Comparison of ENCODE assay signal across 8 cellular contexts in the genomic region with DNA sequence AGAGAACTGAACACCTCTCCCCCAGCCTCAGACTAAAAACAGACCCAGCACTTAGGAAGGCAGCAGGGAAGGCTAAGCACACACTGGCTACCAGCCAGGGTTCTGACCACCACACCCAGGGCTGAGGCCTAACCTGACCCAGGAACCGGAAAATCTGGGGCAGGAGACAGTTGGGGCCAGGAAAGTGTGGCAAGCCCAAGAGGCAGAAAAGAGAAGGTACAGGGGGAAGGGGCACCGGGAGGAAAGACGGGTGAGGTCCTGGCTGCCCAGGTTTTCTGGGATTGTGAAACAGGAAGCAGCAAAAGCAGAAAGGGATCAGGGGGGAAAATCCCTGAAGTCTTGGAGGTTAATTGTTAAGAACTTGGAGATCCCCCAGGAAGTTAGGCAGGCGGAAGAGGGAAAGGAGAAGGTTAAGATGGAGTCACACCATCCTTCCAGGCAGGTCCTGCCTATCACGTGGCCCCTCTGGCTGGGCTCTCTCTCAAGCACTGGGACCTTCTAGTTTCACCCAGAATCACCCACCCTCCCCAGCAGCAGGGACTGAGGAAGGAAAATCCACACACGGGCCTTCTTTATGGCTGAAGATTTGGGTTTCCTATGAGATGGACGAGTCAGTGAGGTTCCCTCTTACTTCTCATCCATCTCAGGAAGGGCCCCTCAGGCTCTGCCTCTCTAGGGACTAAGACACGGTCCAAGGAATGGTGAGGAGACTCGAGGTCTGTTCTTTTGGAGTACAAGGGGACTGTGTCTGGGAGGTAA. TPM values are rescaled to one million over a fixed set of nuclear protein-coding genes. Genes with fewer than 3 reads are reported as not detected.
A peak's percentile ranks its signal among the peaks of the same experiment; 100 is the strongest.
DNase-seq lines count a peak whose midpoint lies in the region; ATAC-seq and TF ChIP-seq lines count a peak whose summit lies in the region.

No MANE protein-coding gene starts in this region.

- H3K27ac ChIP-seq in cardiac muscle cell (peak overlapping the region; percentile 100), rectal smooth muscle tissue (ENCODE audit: low read depth, low read length) (peak overlapping the region; percentile 97)

- no peak for TF ChIP-seq CTCF in cardiac muscle cell (IDR thresholded peaks at IDR 0.05; ENCODE audit: low read depth, low read length)
- TF ChIP-seq CTCF in GM10248 (IDR thresholded peaks at IDR 0.05; ENCODE audit: control extremely low read depth, extremely low read depth, low read depth, missing control alignments): no peak

- no peak for TF ChIP-seq EP300 in Ishikawa (IDR thresholded peaks at IDR 0.05; ENCODE audit: borderline replicate concordance)

- no peaks in the 10 kb centered on the region for H3K9me3 ChIP-seq in cardiac muscle cell (ENCODE audit: low read depth)

- ATAC-seq in activated T-helper 17 cell treated with anti-CD3 and anti-CD28 coated beads, Interleukin-2, amount 50 U/mL, for 72 hours (replicated peaks): peak; percentile 30
- no peak for ATAC-seq in HG02840 (IDR thresholded peaks at IDR 0.05; ENCODE audit: low FRiP score, unreplicated experiment)

- no peaks in the 10 kb centered on the region for H3K27me3 Mint-ChIP-seq in activated T-helper 17 cell treated with anti-CD3 and anti-CD28 coated beads, Interleukin-2, amount 50 U/mL, for 72 hours

- H3K9ac ChIP-seq in rectal smooth muscle tissue (ENCODE audit: low read length): peak overlapping the region; percentile 73

- no peak for TF ChIP-seq RAD21 in Ishikawa (IDR thresholded peaks at IDR 0.05; ENCODE audit: low read depth)

- H3K27ac Mint-ChIP-seq in activated T-helper 17 cell treated with anti-CD3 and anti-CD28 coated beads, Interleukin-2, amount 50 U/mL, for 72 hours: peak overlapping the region; percentile 97

- H3K9me3 Mint-ChIP-seq in activated T-helper 17 cell treated with anti-CD3 and anti-CD28 coated beads, Interleukin-2, amount 50 U/mL, for 72 hours: no peaks in the 10 kb centered on the region

- DNase-seq in COLO668 (lab: John Stamatoyannopoulos, UW; ENCODE audit: unreplicated experiment) (peak; percentile 40), cardiac muscle cell (ENCODE audit: low read depth in 1 of 2, low spot score in 1 of 2) (peak; percentile 57 to 71), GM10248 (ENCODE audit: extremely low spot score) (no peak), NCI-H1694 (lab: John Stamatoyannopoulos, UW) (no peak)

- H3K4me1 Mint-ChIP-seq in activated T-helper 17 cell treated with anti-CD3 and anti-CD28 coated beads, Interleukin-2, amount 50 U/mL, for 72 hours: peaks cover 20% of the 10 kb centered on the region

- peaks cover 74% of the 10 kb centered on the region for H3K36me3 Mint-ChIP-seq in activated T-helper 17 cell treated with anti-CD3 and anti-CD28 coated beads, Interleukin-2, amount 50 U/mL, for 72 hours (ENCODE audit: low read depth)

- peak overlapping the region; percentile 97 for H3K4me3 Mint-ChIP-seq in activated T-helper 17 cell treated with anti-CD3 and anti-CD28 coated beads, Interleukin-2, amount 50 U/mL, for 72 hours

- H3K36me3 ChIP-seq in cardiac muscle cell: no peaks in the 10 kb centered on the region
- peaks cover 7% of the 10 kb centered on the region for H3K36me3 ChIP-seq in rectal smooth muscle tissue (ENCODE audit: control insufficient read depth, insufficient read depth, low read length)

- H3K4me1 ChIP-seq in cardiac muscle cell (ENCODE audit: low read depth) (peaks cover 40% of the 10 kb centered on the region), rectal smooth muscle tissue (ENCODE audit: control insufficient read depth, insufficient read depth, low read length) (peaks cover 51% of the 10 kb centered on the region)

- CTCF ChIA-PET in GM10248 (lab: Yijun Ruan, JAX): interaction anchor here (0.9 to 5.0 kb wide), 3 partner anchors 14 to 23 kb away, joined by 4 to 47 read pairs (median 5); a partner anchor contains a TSS

- POLR2A ChIA-PET in GM10248 (lab: Yijun Ruan, JAX): no interaction called here

- peak overlapping the region; percentile 72 for H3K4me3 ChIP-seq in cardiac muscle cell
- peak overlapping the region; percentile 69 for H3K4me3 ChIP-seq in rectal smooth muscle tissue (ENCODE audit: low read length)

- H3K27me3 ChIP-seq in cardiac muscle cell (no peaks in the 10 kb centered on the region), rectal smooth muscle tissue (ENCODE audit: control insufficient read depth, insufficient read depth, low read length) (no peaks in the 10 kb centered on the region)

TF ChIP-seq in Ishikawa, 13 proteins besides CTCF, POLR2A, EP300 and RAD21:
- TF ChIP-seq TCF12 (IDR thresholded peaks at IDR 0.05; ENCODE audit: low read depth) (no peak), NFIC (IDR thresholded peaks at IDR 0.05) (peak; percentile 60), TAF1 (IDR thresholded peaks at IDR 0.05; ENCODE audit: low read depth) (no peak), CEBPB (IDR thresholded peaks at IDR 0.05) (0 out of 2 replicates have a peak, but pooled peaks have one; percentile 1)
- TF ChIP-seq, protein P1, sequence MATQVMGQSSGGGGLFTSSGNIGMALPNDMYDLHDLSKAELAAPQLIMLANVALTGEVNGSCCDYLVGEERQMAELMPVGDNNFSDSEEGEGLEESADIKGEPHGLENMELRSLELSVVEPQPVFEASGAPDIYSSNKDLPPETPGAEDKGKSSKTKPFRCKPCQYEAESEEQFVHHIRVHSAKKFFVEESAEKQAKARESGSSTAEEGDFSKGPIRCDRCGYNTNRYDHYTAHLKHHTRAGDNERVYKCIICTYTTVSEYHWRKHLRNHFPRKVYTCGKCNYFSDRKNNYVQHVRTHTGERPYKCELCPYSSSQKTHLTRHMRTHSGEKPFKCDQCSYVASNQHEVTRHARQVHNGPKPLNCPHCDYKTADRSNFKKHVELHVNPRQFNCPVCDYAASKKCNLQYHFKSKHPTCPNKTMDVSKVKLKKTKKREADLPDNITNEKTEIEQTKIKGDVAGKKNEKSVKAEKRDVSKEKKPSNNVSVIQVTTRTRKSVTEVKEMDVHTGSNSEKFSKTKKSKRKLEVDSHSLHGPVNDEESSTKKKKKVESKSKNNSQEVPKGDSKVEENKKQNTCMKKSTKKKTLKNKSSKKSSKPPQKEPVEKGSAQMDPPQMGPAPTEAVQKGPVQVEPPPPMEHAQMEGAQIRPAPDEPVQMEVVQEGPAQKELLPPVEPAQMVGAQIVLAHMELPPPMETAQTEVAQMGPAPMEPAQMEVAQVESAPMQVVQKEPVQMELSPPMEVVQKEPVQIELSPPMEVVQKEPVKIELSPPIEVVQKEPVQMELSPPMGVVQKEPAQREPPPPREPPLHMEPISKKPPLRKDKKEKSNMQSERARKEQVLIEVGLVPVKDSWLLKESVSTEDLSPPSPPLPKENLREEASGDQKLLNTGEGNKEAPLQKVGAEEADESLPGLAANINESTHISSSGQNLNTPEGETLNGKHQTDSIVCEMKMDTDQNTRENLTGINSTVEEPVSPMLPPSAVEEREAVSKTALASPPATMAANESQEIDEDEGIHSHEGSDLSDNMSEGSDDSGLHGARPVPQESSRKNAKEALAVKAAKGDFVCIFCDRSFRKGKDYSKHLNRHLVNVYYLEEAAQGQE (IDR thresholded peaks at IDR 0.05; ENCODE audit: low read depth): no peak
- TF ChIP-seq, protein P2, sequence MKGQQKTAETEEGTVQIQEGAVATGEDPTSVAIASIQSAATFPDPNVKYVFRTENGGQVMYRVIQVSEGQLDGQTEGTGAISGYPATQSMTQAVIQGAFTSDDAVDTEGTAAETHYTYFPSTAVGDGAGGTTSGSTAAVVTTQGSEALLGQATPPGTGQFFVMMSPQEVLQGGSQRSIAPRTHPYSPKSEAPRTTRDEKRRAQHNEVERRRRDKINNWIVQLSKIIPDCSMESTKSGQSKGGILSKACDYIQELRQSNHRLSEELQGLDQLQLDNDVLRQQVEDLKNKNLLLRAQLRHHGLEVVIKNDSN (IDR thresholded peaks at IDR 0.05): peak; percentile 82
- TF ChIP-seq, protein P3, sequence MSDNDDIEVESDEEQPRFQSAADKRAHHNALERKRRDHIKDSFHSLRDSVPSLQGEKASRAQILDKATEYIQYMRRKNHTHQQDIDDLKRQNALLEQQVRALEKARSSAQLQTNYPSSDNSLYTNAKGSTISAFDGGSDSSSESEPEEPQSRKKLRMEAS (IDR thresholded peaks at IDR 0.05): peak; percentile 33; the same call in 1 of the 2 replicates
TF ChIP-seq in Ishikawa: peak in this region for 4.

RNA-seq across cellular contexts. Expression of a gene that starts 2.6 kb away (rescaled TPM):
- 100 to 1,000 TPM; 270 to 361 TPM for total RNA-seq in activated T-helper 17 cell treated with anti-CD3 and anti-CD28 coated beads, Interleukin-2, amount 50 U/mL, for 72 hours
- total RNA-seq in cardiac muscle cell: 207 and 480 TPM in 2 replicates
- 176 and 238 TPM in 2 replicates for polyA plus RNA-seq in cardiac muscle cell

RNA-seq across cellular contexts. Expression of a gene that starts 8.0 kb away (rescaled TPM):
- total RNA-seq in activated T-helper 17 cell treated with anti-CD3 and anti-CD28 coated beads, Interleukin-2, amount 50 U/mL, for 72 hours: 10 to 100 TPM; 58.8 to 67.0 TPM
- total RNA-seq in cardiac muscle cell: 34.9 and 54.1 TPM in 2 replicates
- 70.7 and 77.7 TPM in 2 replicates for polyA plus RNA-seq in cardiac muscle cell

RNA-seq across cellular contexts. Expression of a gene that starts 18.5 kb away (rescaled TPM):
- total RNA-seq in activated T-helper 17 cell treated with anti-CD3 and anti-CD28 coated beads, Interleukin-2, amount 50 U/mL, for 72 hours: 10 to 100 TPM; 54.0 to 76.7 TPM
- total RNA-seq in cardiac muscle cell: 117 and 126 TPM in 2 replicates
- 118 and 150 TPM in 2 replicates for polyA plus RNA-seq in cardiac muscle cell

RNA-seq across cellular contexts. Expression of a gene that starts 20.3 kb away (rescaled TPM):
- 10 to 100 TPM; 38.8 to 74.9 TPM for total RNA-seq in activated T-helper 17 cell treated with anti-CD3 and anti-CD28 coated beads, Interleukin-2, amount 50 U/mL, for 72 hours
- total RNA-seq in cardiac muscle cell: 22.6 and 27.3 TPM in 2 replicates
- polyA plus RNA-seq in cardiac muscle cell: 25.1 and 31.3 TPM in 2 replicates

RNA-seq across cellular contexts. Expression of a gene that starts 20.6 kb away (rescaled TPM):
- 10 to 100 TPM; 29.0 to 51.6 TPM for total RNA-seq in activated T-helper 17 cell treated with anti-CD3 and anti-CD28 coated beads, Interleukin-2, amount 50 U/mL, for 72 hours
- 22.8 and 25.4 TPM in 2 replicates for total RNA-seq in cardiac muscle cell
- polyA plus RNA-seq in cardiac muscle cell: 19.5 and 20.9 TPM in 2 replicates

Comparison
In these comparisons a context has a peak if more than half of its experiments do, and no peak if none do; other contexts are left out.
1. DNase-seq: peak in COLO668 (single experiment) and cardiac muscle cell (2 of 2); none in GM10248 (single experiment) and NCI-H1694 (single experiment).